17 cellular contexts compared by ENCODE assay signal in the genomic region with DNA sequence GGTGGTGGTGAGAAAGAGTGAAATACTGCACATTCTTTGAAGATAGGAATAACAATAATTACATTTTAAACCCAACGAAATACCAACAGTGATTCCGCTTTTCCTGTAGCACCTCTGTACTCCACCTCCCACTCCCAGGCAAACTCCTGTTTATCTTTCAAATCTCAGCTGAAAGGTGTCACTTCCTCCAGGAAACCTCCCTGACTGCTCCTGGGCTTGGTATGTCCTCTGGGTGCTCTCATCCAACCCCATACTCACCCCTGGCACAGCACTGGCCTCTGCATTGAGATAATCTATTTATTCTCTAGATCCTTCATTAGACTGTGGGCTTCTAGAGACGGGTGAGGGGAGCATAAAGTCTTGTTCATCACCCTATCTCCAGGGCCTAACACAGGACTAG.
"Had no signal": no experiment of that assay in that cellular context is flagged by ENCODE, and none has a peak within 500 bp of the region (broad histone marks: within the 10 kb centered on the region; RNA-seq: fewer than 3 reads in every experiment).

No MANE protein-coding gene starts in this region.

- H3K36me3 ChIP-seq: neutrophil had no signal

- H3K27ac ChIP-seq: left lung, neutrophil, sigmoid colon, tibial nerve, vagina, VCaP had no signal

- H3K4me1 Mint-ChIP-seq: naive thymus-derived CD8-positive, alpha-beta T cell; T-helper 17 cell had no signal

- DNase-seq: activated CD4-positive, alpha-beta T cell treated with anti-CD3 and anti-CD28 coated beads, Interleukin-2, amount 50 U/mL, for 1 hour; activated CD4-positive, CD25-positive, alpha-beta regulatory T cell treated with anti-CD3 and anti-CD28 coated beads, Interleukin-2, amount 50 U/mL, for 72 hours; activated CD8-positive, alpha-beta memory T cell treated with anti-CD3 and anti-CD28 coated beads, Interleukin-2, amount 50 U/mL, for 4 hours; activated effector memory CD4-positive, alpha-beta T cell treated with anti-CD3 and anti-CD28 coated beads, Interleukin-2, amount 50 U/mL, for 16 hours; activated T-cell treated with anti-CD3 and anti-CD28 coated beads, Interleukin-2, amount 50 U/mL, for 48 hours; effector memory CD8-positive, alpha-beta T cell; left lung; mucosa of descending colon; naive thymus-derived CD8-positive, alpha-beta T cell; sigmoid colon; stimulated activated naive CD4-positive, alpha-beta T cell; T-helper 17 cell had no signal

- H3K27me3 ChIP-seq: left lung, sigmoid colon, tibial nerve, vagina had no signal

- H3K9me3 Mint-ChIP-seq: effector memory CD8-positive, alpha-beta T cell; naive thymus-derived CD8-positive, alpha-beta T cell had no signal

- H3K4me3 Mint-ChIP-seq: activated naive CD8-positive, alpha-beta T cell; effector memory CD8-positive, alpha-beta T cell; naive thymus-derived CD8-positive, alpha-beta T cell; T-helper 17 cell had no signal

- H3K36me3 Mint-ChIP-seq: activated naive CD8-positive, alpha-beta T cell; naive thymus-derived CD8-positive, alpha-beta T cell had no signal

- ATAC-seq: effector memory CD8-positive, alpha-beta T cell; mucosa of descending colon; naive thymus-derived CD8-positive, alpha-beta T cell; T-helper 17 cell had no signal

- H3K4me1 ChIP-seq: left lung, sigmoid colon, tibial nerve, vagina had no signal

- H3K9me3 ChIP-seq: left lung, mucosa of descending colon, neutrophil, sigmoid colon, tibial nerve, vagina had no signal

- H3K27ac Mint-ChIP-seq: activated naive CD8-positive, alpha-beta T cell; effector memory CD8-positive, alpha-beta T cell; naive thymus-derived CD8-positive, alpha-beta T cell; T-helper 17 cell had no signal

- H3K4me3 ChIP-seq: left lung, mucosa of descending colon, sigmoid colon, tibial nerve, vagina had no signal
